In genomic region chr17:8680402-8680801, GRCh38 we compare ENCODE assay signal across 16 cellular contexts. TPM values are rescaled to one million over a fixed set of nuclear protein-coding genes. Genes with fewer than 3 reads are reported as not detected.
A peak's percentile ranks its signal among the peaks of the same experiment; 100 is the strongest.
DNase-seq lines count a peak whose midpoint lies in the region; ATAC-seq and TF ChIP-seq lines count a peak whose summit lies in the region.
"Had no signal": no experiment of that assay in that cellular context is flagged by ENCODE, and none has a peak within 500 bp of the region (broad histone marks: within the 10 kb centered on the region; RNA-seq: fewer than 3 reads in every experiment).

No MANE protein-coding gene starts in this region.

- H3K27me3 ChIP-seq in fibroblast of lung (ENCODE audit: control insufficient read depth, insufficient read depth, low read length) (no peaks in the 10 kb centered on the region), aorta (ENCODE audit: control insufficient read depth in 1 of 2, insufficient read depth in 2 of 2, low read length in 1 of 2) (no peaks in the 10 kb centered on the region)
- H3K27me3 ChIP-seq: BLaER1 treated with 17β-estradiol and CSF1 and Interleukin-3, amounts not matched to agents 10 nM and 100 nM had no signal

- H3K36me3 ChIP-seq in fibroblast of lung (ENCODE audit: control insufficient read depth, insufficient read depth, low read length) (no peaks in the 10 kb centered on the region), aorta (ENCODE audit: control insufficient read depth in 1 of 2, insufficient read depth in 2 of 2, low read length in 1 of 2) (no peaks in the 10 kb centered on the region)
- H3K36me3 ChIP-seq: BLaER1 treated with 17β-estradiol and CSF1 and Interleukin-3, amounts not matched to agents 10 nM and 100 nM had no signal

- H3K9ac ChIP-seq in fibroblast of lung (ENCODE audit: insufficient read depth, low read length): no peak overlapping the region
- H3K9ac ChIP-seq: BLaER1 treated with 17β-estradiol and CSF1 and Interleukin-3, amounts not matched to agents 10 nM and 100 nM had no signal

- no peak for DNase-seq in Right ventricle myocardium superior
- no peak for DNase-seq in cardiac septum (ENCODE audit: low spot score)
- no peak for DNase-seq in fibroblast of lung (ENCODE audit: low read depth in 2 of 2)
- DNase-seq in aorta: no peak
- DNase-seq in NCI-H446 (lab: John Stamatoyannopoulos, UW): no peak
- no peak for DNase-seq in caudate nucleus (lab: John Stamatoyannopoulos, UW)
- DNase-seq: 8988T, H9, MV-4-11, NCI-H1436, NCI-H2029 treated with DMSO at 0.1 percent for 48 hours, NCI-H524 had no signal

- H2AFZ ChIP-seq in fibroblast of lung (ENCODE audit: low read length): no peak overlapping the region

- H3K4me2 ChIP-seq in fibroblast of lung (ENCODE audit: extremely low read depth, insufficient read depth, low read length): peak overlapping the region; percentile 83
- H3K4me2 ChIP-seq: BLaER1 treated with 17β-estradiol and CSF1 and Interleukin-3, amounts not matched to agents 10 nM and 100 nM had no signal

- no peaks in the 10 kb centered on the region for H4K20me1 ChIP-seq in fibroblast of lung (ENCODE audit: control insufficient read depth, extremely low read depth, insufficient read depth, low read length)
- H4K20me1 ChIP-seq: BLaER1 treated with 17β-estradiol and CSF1 and Interleukin-3, amounts not matched to agents 10 nM and 100 nM had no signal

- peak overlapping the region; percentile 95 to 97 (median 96) for H3K27ac Mint-ChIP-seq in nephron
- H3K27ac Mint-ChIP-seq: H9, IgD-negative memory B cell had no signal

- H3K4me1 ChIP-seq in fibroblast of lung (ENCODE audit: control insufficient read depth, extremely low read depth, insufficient read depth, low read length): peaks cover 2% of the 10 kb centered on the region
- H3K4me1 ChIP-seq in aorta (ENCODE audit: control insufficient read depth in 1 of 2, insufficient read depth in 2 of 2, low read length in 2 of 2): peaks cover 2 to 7% of the 10 kb centered on the region in 2 donors

- peaks cover 38% of the 10 kb centered on the region for H3K4me1 Mint-ChIP-seq in nephron
- H3K4me1 Mint-ChIP-seq: IgD-negative memory B cell had no signal

- H3K9me3 Mint-ChIP-seq in nephron: peaks cover 6% of the 10 kb centered on the region

- H3K9me3 ChIP-seq in fibroblast of lung (ENCODE audit: control insufficient read depth, insufficient read depth, low read depth, low read length): no peaks in the 10 kb centered on the region
- no peaks in the 10 kb centered on the region for H3K9me3 ChIP-seq in aorta (ENCODE audit: control insufficient read depth, low read length)

- 12 to 14% methylated on average over 2 of the region's 2 CpGs for WGBS in aorta, 2 donors

- no peak overlapping the region for H3K4me3 ChIP-seq in fibroblast of lung (replicated peaks in 1 of 4; ENCODE audit: control extremely low read depth in 1 of 4, insufficient read depth in 1 of 4, low read depth in 3 of 4, low read length in 4 of 4)
- H3K4me3 ChIP-seq in aorta (ENCODE audit: low read length in 2 of 2): no peak overlapping the region
- H3K4me3 ChIP-seq: BLaER1 treated with 17β-estradiol and CSF1 and Interleukin-3, amounts not matched to agents 10 nM and 100 nM had no signal

- no peak overlapping the region for H3K27ac ChIP-seq in fibroblast of lung (ENCODE audit: insufficient read depth, low read length)
- H3K27ac ChIP-seq in aorta (ENCODE audit: low read depth in 1 of 2, low read length in 2 of 2): peak overlapping the region; percentile 93 to 100
- no peak overlapping the region for H3K27ac ChIP-seq in caudate nucleus (ENCODE audit: low read depth, low read length)
- H3K27ac ChIP-seq: BLaER1 treated with 17β-estradiol and CSF1 and Interleukin-3, amounts not matched to agents 10 nM and 100 nM had no signal

- no peak for TF ChIP-seq CTCF in fibroblast of lung (conservative IDR thresholded peaks at IDR 0.05 in 1 of 2, IDR thresholded peaks at IDR 0.05 in 1 of 2; ENCODE audit: low read depth in 1 of 2, low read length in 2 of 2)
- TF ChIP-seq CTCF in nephron (IDR thresholded peaks at IDR 0.05; ENCODE audit: unreplicated experiment in 3 of 3): no peak

- peaks cover 4% of the 10 kb centered on the region for H3K27me3 Mint-ChIP-seq in nephron (ENCODE audit: low read depth)

- intact Hi-C loops in Right ventricle myocardium superior (cut with DNase I): no loop called here
- intact Hi-C loops in cardiac septum (cut with DNase I): no loop called here
- intact Hi-C loops in aorta (cut with DNase I): no loop called here

- no peak overlapping the region for H3K4me3 Mint-ChIP-seq in nephron
- H3K4me3 Mint-ChIP-seq: H9, IgD-negative memory B cell had no signal

- peak; percentile 35 for ATAC-seq in Right ventricle myocardium superior (ENCODE audit: poor library complexity)
- ATAC-seq in aorta (ENCODE audit: low FRiP score): no peak
- no peak for ATAC-seq in GM19035 (IDR thresholded peaks at IDR 0.05; ENCODE audit: unreplicated experiment)

- peaks cover 7% of the 10 kb centered on the region for H3K36me3 Mint-ChIP-seq in nephron (ENCODE audit: low read depth)
- H3K36me3 Mint-ChIP-seq: IgD-negative memory B cell had no signal

- no peaks in the 10 kb centered on the region for H3K79me2 ChIP-seq in fibroblast of lung (ENCODE audit: control insufficient read depth, insufficient read depth, low read length)

RNA-seq across cellular contexts. Expression of gene MYH10, which starts 49.9 kb away (rescaled TPM):
- 31.5 TPM for total RNA-seq in Right ventricle myocardium superior
- total RNA-seq in cardiac septum: 45.6 TPM
- total RNA-seq in fibroblast of lung: 100 and 104 TPM in 2 replicates
- polyA plus RNA-seq in fibroblast of lung: 54.6 and 66.2 TPM in 2 replicates
- 56.2 and 63.6 TPM in 2 replicates for polyA plus RNA-seq in fibroblast of lung (2012)
- 41.7 and 72.3 TPM in 2 replicates for polyA minus RNA-seq in fibroblast of lung (ENCODE audit: low replicate concordance)
- 1,000 to 10,000 TPM; 1,394 to 1,963 TPM for total RNA-seq in aorta
- polyA plus RNA-seq in aorta: 100 to 1,000 TPM; 205 to 244 TPM

Comparison
In these comparisons a context has a peak if more than half of its experiments do, and no peak if none do; other contexts are left out.
1. H3K27ac ChIP-seq: peak in aorta (2 of 2); none in fibroblast of lung (single experiment) and caudate nucleus (single experiment).
2. RNA of gene MYH10, which starts 49.9 kb away (total RNA-seq): 1,394 to 1,963 TPM in aorta; 100 to 104 TPM in fibroblast of lung, 45.6 TPM in cardiac septum (single experiment) and 31.5 TPM in Right ventricle myocardium superior (single experiment); every median in the first group is over 10 times any median in the second.